Comparison of ENCODE assay signal across 26 cellular contexts in genomic region chr3:22257252-22257651, GRCh38.
"Had no signal": no experiment of that assay in that cellular context is flagged by ENCODE, and none has a peak within 500 bp of the region (broad histone marks: within the 10 kb centered on the region; RNA-seq: fewer than 3 reads in every experiment).

No MANE protein-coding gene starts in this region.

- H3K4me2 ChIP-seq: hepatocyte had no signal

- H2AFZ ChIP-seq: hepatocyte had no signal

- H3K27ac ChIP-seq: colonic mucosa, epithelial cell of prostate, esophagus squamous epithelium, gastrocnemius medialis, heart right ventricle, hepatocyte, left lung, lower lobe of right lung had no signal

- H3K4me3 Mint-ChIP-seq: dendritic cell treated with granulocyte-macrophage colony-stimulating factor and Interleukin-4, amounts not matched to agents 40 ng/mL and 50 ng/mL, for 4 days; effector memory CD8-positive, alpha-beta T cell; endodermal cell; mesothelial cell of epicardium; naive B cell had no signal

- H3K79me2 ChIP-seq: hepatocyte had no signal

- DNase-seq: colonic mucosa; cortex of kidney; effector CD8-positive, alpha-beta T cell; effector memory CD8-positive, alpha-beta T cell; endodermal cell; esophagus squamous epithelium; foreskin fibroblast; foreskin melanocyte; gastrocnemius medialis; glutamatergic neuron; head of caudate nucleus; heart right ventricle; left cardiac atrium; left lung; left ventricle myocardium superior; lower lobe of right lung; mesenchymal stem cell; mucosa of descending colon; naive B cell had no signal

- H3K27ac Mint-ChIP-seq: dendritic cell treated with granulocyte-macrophage colony-stimulating factor and Interleukin-4, amounts not matched to agents 40 ng/mL and 50 ng/mL, for 4 days; effector memory CD8-positive, alpha-beta T cell; endodermal cell; mesothelial cell of epicardium; naive B cell had no signal

- H3K4me1 ChIP-seq: colonic mucosa, esophagus squamous epithelium, gastrocnemius medialis, heart right ventricle, left lung, lower lobe of right lung had no signal

- H3K27me3 Mint-ChIP-seq: dendritic cell treated with granulocyte-macrophage colony-stimulating factor and Interleukin-4, amounts not matched to agents 40 ng/mL and 50 ng/mL, for 4 days; effector memory CD8-positive, alpha-beta T cell; naive B cell had no signal

- FAIRE-seq: endometrium, keratinocyte had no signal

- H3K4me1 Mint-ChIP-seq: endodermal cell, mesothelial cell of epicardium, naive B cell had no signal

- H3K36me3 Mint-ChIP-seq: mesothelial cell of epicardium, naive B cell had no signal

- H3K4me3 ChIP-seq: colonic mucosa, esophagus squamous epithelium, gastrocnemius medialis, heart right ventricle, hepatocyte, left lung, lower lobe of right lung, mucosa of descending colon had no signal

- H3K27me3 ChIP-seq: colonic mucosa, esophagus squamous epithelium, gastrocnemius medialis, heart right ventricle, hepatocyte, left lung had no signal

- H3K9me3 ChIP-seq: colonic mucosa, esophagus squamous epithelium, gastrocnemius medialis, heart right ventricle, left lung, lower lobe of right lung, mucosa of descending colon had no signal

- H3K36me3 ChIP-seq: colonic mucosa, esophagus squamous epithelium, gastrocnemius medialis, heart right ventricle, left lung, lower lobe of right lung had no signal

- H3K9me3 Mint-ChIP-seq: dendritic cell treated with granulocyte-macrophage colony-stimulating factor and Interleukin-4, amounts not matched to agents 40 ng/mL and 50 ng/mL, for 4 days; endodermal cell; mesothelial cell of epicardium had no signal

- ATAC-seq: effector memory CD8-positive, alpha-beta T cell; esophagus mucosa; gastrocnemius medialis; heart right ventricle; left cardiac atrium; left lung; left ventricle myocardium superior; lower lobe of right lung; mucosa of descending colon had no signal
